1 cellular context compared by ENCODE assay signal in the genomic region with DNA sequence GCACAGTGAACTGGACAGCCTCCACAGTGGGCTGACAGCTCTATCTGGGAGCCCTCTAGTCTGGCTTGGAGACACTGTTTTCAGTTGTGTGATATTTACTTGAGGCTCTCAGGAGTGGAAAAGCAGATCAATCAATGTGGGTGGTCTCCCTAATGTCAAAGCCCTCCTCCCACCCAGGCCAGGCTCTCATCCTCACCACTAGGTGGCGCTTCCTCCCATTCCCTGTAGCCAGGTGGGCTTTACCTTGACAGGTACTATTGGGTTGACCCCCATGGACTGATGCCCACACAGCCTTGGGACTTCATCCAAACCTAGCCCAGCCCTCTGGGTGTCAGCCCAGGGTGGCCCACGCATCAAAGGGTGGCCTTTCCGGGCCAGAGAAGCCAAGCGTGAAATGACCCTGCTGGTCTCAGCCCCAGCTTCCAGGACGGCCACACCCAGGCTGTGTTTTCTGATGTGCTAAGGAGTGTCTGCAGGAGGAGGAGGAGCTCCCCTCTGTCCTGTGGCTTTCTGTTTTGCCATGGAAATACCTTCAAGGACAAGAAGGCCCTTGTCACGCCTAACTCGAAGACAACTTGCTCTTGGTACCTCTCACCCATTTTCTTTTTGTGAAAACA.
TF ChIP-seq lines count a peak whose summit lies in the region.

No MANE protein-coding gene starts in this region.

TF ChIP-seq in SK-N-SH treated with all-trans-retinoic acid at 6 μM for 48 hours, 23 proteins besides CTCF, POLR2A, EP300 and RAD21 (continued from another document):
- TF ChIP-seq CREB5 (CRISPR knock-in tag; IDR thresholded peaks at IDR 0.05; ENCODE audit: low read depth): no peak
- TF ChIP-seq CSDC2 (CRISPR knock-in tag; IDR thresholded peaks at IDR 0.05): no peak
- no peak for TF ChIP-seq ZNF70 (CRISPR knock-in tag; IDR thresholded peaks at IDR 0.05)
